Comparison of ENCODE assay signal across 1 cellular context in the genomic region with DNA sequence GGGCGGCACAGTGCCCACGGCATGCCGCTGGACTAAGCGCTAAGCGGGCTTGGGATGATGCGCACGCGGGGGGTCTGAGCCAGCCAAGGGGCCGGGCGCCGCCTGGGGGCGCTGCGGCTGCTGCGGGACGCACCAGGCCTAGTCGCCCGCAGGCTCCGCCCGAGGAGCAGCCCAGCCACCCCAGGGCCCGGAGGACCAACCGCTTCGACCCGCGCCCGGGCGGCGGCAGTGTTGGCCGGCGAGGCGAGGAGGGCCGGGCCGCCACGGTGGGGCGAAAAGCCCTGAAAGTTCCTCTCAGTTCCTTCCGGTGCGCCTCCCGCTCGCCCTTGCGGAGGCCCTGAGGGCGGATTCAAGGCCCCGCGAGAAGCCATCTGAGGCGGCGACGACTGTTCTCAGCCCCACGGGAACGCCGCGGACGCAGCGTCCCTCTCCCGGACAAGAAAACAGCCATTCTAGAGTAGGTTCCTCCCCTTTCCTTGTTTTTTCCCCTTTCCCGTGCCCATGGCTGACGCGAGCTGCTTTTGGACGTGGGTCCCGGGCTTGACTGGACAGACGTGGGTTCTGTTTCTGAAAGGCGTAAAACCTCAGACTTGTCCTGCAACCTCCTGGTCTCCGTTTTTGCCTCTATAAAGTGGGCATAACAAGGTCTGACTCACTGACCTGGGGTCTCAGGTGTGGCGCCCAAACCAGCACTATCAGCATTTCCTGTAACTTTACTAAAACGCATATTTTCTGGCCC.
TF ChIP-seq lines count a peak whose summit lies in the region.

A gene with protein sequence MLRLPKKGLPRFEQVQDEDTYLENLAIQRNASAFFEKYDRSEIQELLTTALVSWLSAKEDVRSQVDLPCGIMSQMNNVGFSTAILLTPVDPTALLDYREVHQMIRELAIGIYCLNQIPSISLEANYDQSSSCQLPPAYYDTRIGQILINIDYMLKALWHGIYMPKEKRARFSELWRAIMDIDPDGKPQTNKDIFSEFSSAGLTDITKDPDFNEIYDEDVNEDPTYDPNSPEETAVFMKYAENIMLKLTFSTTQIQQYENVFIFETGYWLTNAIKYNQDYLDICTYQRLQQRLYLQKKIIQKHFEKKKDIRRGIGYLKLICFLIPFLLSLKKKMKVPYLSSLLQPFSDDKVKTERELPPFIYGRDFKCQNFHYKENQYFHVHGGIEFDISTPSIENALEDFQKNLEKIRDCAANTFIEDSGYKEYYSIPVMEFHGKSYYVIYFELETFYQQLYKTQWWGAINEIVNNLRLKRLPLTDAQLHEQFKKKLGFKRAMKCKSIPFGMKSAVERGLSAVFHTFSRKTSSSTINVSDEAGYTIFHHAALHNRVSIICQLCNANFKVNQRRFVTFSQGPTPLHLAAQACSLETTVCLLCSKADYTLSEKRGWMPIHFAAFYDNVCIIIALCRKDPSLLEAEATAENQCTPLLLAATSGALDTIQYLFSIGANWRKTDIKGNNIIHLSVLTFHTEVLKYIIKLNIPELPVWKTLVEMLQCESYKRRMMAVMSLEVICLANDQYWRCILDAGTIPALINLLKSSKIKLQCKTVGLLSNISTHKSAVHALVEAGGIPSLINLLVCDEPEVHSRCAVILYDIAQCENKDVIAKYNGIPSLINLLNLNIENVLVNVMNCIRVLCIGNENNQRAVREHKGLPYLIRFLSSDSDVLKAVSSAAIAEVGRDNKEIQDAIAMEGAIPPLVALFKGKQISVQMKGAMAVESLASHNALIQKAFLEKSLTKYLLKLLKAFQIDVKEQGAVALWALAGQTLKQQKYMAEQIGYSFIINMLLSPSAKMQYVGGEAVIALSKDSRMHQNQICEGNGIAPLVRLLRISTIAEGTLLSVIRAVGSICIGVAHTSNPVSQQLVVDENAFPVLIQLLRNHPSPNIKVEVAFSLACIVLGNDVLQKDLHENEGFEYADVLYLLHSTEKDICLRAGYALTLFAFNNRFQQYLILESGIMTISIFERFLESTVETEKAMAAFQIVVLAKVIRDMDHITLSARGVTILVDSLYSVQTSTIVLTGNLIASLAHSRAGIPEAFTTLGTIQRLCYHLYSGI (N-terminal part only) (plus strand): TSS at position 297 of the 739 bp plus-strand sequence. CDS start 1,821 bp downstream, outside the sequence.

TF ChIP-seq in GM12878, 131 proteins besides CTCF, POLR2A, EP300 and RAD21 (continued from another document):
- TF ChIP-seq, protein P1, sequence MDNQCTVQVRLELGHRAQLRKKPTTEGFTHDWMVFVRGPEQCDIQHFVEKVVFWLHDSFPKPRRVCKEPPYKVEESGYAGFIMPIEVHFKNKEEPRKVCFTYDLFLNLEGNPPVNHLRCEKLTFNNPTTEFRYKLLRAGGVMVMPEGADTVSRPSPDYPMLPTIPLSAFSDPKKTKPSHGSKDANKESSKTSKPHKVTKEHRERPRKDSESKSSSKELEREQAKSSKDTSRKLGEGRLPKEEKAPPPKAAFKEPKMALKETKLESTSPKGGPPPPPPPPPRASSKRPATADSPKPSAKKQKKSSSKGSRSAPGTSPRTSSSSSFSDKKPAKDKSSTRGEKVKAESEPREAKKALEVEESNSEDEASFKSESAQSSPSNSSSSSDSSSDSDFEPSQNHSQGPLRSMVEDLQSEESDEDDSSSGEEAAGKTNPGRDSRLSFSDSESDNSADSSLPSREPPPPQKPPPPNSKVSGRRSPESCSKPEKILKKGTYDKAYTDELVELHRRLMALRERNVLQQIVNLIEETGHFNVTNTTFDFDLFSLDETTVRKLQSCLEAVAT (IDR thresholded peaks at IDR 0.05): no peak
- TF ChIP-seq SRF (IDR thresholded peaks at IDR 0.05; ENCODE audit: low read depth in 2 of 2, low read length in 2 of 2) (no peak), ATF7 (IDR thresholded peaks at IDR 0.05; ENCODE audit: low read depth) (no peak), ESRRA (IDR thresholded peaks at IDR 0.05; ENCODE audit: low read length) (no peak), MEF2B (IDR thresholded peaks at IDR 0.05; ENCODE audit: partially characterized antibody, poor library complexity, severe bottlenecking) (peak; percentile 62)
- TF ChIP-seq, protein P2, sequence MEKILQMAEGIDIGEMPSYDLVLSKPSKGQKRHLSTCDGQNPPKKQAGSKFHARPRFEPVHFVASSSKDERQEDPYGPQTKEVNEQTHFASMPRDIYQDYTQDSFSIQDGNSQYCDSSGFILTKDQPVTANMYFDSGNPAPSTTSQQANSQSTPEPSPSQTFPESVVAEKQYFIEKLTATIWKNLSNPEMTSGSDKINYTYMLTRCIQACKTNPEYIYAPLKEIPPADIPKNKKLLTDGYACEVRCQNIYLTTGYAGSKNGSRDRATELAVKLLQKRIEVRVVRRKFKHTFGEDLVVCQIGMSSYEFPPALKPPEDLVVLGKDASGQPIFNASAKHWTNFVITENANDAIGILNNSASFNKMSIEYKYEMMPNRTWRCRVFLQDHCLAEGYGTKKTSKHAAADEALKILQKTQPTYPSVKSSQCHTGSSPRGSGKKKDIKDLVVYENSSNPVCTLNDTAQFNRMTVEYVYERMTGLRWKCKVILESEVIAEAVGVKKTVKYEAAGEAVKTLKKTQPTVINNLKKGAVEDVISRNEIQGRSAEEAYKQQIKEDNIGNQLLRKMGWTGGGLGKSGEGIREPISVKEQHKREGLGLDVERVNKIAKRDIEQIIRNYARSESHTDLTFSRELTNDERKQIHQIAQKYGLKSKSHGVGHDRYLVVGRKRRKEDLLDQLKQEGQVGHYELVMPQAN (conservative IDR thresholded peaks at IDR 0.05): peak; percentile 80
